Comparison of ENCODE assay signal across 1 cellular context in the genomic region with DNA sequence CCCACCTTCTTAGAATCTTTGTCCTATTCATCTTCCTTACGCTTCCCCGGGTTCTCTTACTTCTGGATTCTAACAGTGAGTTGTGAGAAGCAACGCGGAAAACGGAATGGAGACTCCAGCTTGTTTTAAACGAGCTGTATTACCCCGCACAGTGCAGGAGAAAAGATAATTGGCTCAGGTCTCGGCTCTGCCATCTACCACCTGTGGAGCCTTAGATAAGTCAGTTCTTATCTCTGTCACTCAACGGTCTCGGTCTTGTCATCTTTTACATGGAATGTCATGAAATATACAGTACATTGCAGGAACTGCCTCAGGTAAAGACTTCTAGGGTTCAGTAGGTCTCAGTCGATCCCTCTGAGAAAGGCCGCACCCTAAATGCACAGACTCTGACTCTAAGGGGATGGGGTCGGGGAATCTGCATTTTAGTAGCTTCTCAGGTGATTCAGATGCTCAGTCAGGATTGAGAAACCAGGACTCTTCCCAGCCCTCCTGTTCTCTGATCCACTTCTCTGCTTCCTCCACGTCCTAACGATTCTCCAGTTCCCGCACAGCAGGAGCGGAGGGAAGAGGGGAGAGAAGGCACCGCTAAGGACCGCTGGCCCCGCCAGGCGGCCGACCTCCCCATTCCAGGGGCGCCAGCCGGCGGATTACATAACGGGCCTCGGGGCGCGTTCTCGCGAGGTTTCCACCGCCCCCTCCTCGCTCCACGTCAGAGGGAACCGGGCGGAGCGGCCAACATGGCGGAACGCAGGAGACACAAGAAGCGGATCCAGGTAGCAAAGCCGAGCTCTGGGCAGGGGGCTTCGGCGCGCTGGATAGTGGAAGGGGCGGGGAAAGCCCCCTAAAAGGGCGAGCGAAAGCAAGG.
TF ChIP-seq lines count a peak whose summit lies in the region.

A gene with protein sequence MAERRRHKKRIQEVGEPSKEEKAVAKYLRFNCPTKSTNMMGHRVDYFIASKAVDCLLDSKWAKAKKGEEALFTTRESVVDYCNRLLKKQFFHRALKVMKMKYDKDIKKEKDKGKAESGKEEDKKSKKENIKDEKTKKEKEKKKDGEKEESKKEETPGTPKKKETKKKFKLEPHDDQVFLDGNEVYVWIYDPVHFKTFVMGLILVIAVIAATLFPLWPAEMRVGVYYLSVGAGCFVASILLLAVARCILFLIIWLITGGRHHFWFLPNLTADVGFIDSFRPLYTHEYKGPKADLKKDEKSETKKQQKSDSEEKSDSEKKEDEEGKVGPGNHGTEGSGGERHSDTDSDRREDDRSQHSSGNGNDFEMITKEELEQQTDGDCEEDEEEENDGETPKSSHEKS (plus strand): TSS at position 722 of the 865 bp plus-strand sequence. CDS start 16 bp downstream, at position 738.

TF ChIP-seq in GM23338, 12 proteins besides CTCF, POLR2A, EP300 and RAD21 (continued from another document):
- TF ChIP-seq, protein P1, sequence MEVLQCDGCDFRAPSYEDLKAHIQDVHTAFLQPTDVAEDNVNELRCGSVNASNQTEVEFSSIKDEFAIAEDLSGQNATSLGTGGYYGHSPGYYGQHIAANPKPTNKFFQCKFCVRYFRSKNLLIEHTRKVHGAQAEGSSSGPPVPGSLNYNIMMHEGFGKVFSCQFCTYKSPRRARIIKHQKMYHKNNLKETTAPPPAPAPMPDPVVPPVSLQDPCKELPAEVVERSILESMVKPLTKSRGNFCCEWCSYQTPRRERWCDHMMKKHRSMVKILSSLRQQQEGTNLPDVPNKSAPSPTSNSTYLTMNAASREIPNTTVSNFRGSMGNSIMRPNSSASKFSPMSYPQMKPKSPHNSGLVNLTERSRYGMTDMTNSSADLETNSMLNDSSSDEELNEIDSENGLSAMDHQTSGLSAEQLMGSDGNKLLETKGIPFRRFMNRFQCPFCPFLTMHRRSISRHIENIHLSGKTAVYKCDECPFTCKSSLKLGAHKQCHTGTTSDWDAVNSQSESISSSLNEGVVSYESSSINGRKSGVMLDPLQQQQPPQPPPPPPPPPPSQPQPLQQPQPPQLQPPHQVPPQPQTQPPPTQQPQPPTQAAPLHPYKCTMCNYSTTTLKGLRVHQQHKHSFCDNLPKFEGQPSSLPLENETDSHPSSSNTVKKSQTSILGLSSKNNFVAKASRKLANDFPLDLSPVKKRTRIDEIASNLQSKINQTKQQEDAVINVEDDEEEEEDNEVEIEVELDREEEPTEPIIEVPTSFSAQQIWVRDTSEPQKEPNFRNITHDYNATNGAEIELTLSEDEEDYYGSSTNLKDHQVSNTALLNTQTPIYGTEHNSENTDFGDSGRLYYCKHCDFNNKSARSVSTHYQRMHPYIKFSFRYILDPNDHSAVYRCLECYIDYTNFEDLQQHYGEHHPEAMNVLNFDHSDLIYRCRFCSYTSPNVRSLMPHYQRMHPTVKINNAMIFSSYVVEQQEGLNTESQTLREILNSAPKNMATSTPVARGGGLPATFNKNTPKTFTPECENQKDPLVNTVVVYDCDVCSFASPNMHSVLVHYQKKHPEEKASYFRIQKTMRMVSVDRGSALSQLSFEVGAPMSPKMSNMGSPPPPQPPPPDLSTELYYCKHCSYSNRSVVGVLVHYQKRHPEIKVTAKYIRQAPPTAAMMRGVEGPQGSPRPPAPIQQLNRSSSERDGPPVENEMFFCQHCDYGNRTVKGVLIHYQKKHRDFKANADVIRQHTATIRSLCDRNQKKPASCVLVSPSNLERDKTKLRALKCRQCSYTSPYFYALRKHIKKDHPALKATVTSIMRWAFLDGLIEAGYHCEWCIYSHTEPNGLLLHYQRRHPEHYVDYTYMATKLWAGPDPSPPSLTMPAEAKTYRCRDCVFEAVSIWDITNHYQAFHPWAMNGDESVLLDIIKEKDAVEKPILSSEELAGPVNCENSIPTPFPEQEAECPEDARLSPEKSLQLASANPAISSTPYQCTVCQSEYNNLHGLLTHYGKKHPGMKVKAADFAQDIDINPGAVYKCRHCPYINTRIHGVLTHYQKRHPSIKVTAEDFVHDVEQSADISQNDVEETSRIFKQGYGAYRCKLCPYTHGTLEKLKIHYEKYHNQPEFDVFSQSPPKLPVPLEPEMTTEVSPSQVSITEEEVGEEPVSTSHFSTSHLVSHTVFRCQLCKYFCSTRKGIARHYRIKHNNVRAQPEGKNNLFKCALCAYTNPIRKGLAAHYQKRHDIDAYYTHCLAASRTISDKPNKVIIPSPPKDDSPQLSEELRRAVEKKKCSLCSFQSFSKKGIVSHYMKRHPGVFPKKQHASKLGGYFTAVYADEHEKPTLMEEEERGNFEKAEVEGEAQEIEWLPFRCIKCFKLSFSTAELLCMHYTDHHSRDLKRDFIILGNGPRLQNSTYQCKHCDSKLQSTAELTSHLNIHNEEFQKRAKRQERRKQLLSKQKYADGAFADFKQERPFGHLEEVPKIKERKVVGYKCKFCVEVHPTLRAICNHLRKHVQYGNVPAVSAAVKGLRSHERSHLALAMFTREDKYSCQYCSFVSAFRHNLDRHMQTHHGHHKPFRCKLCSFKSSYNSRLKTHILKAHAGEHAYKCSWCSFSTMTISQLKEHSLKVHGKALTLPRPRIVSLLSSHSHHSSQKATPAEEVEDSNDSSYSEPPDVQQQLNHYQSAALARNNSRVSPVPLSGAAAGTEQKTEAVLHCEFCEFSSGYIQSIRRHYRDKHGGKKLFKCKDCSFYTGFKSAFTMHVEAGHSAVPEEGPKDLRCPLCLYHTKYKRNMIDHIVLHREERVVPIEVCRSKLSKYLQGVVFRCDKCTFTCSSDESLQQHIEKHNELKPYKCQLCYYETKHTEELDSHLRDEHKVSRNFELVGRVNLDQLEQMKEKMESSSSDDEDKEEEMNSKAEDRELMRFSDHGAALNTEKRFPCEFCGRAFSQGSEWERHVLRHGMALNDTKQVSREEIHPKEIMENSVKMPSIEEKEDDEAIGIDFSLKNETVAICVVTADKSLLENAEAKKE (CRISPR knock-in tag; IDR thresholded peaks at IDR 0.05) = peak; percentile 98
- TF ChIP-seq ZNF331 (CRISPR knock-in tag; IDR thresholded peaks at IDR 0.05; ENCODE audit: low read depth) (0 out of 2 replicates have a peak, but pooled peaks have one; percentile 27), ZNF114 (CRISPR knock-in tag; IDR thresholded peaks at IDR 0.05) (peak; percentile 97), POLR2AphosphoS5 (IDR thresholded peaks at IDR 0.05; ENCODE audit: low read depth) (peak; percentile 98)
